ENCODE assay signal across 14 cellular contexts in the genomic region with DNA sequence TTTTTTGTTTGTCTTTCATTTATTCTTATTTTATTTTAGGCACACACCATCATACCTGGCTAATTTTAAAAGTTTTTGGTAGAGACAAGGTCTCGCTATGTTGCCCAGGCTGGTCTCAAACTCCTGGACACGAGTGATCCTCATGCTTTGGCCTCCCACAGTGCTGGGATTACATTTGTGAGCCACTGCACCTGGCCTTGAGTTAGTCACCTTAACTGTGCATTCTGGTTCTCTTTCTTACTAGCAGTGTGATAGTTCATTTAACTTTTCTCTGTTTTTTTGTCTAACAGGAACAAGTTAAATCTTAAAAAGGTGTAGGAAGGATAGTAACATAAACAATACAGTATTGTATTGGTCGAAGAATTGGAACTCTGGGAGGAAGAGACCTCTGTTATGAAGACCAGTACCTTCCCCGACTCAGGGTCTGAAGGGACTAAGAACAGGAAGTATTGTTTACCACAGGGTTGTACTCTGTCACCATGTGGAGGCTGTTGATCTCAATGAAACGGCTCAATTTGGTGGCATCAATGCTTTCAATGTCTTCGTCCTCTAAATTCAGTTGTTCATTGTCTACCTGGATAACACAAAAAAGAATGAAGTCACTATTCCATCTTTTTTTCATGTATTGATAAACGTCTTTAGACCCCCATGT. TPM values are rescaled to one million over a fixed set of nuclear protein-coding genes. Genes with fewer than 3 reads are reported as not detected.
DNase-seq lines count a peak whose midpoint lies in the region; ATAC-seq and TF ChIP-seq lines count a peak whose summit lies in the region.
"Had no signal": no experiment of that assay in that cellular context is flagged by ENCODE, and none has a peak within 500 bp of the region (broad histone marks: within the 10 kb centered on the region; RNA-seq: fewer than 3 reads in every experiment).

No MANE protein-coding gene starts in this region.

- H3K9me3 ChIP-seq in right atrium auricular region, result no peaks in the 10 kb centered on the region

- DNase-seq in activated naive CD4-positive, alpha-beta T cell treated with anti-CD3 and anti-CD28 coated beads, Interleukin-2, amount 10 ng/mL, durations not matched to agents 7 days and 5 days, result no peak
- no peak for DNase-seq in activated naive CD4-positive, alpha-beta T cell treated with anti-CD3 and anti-CD28 coated beads, Interleukin-2, amount 50 U/mL, for 16 hours
- DNase-seq in activated CD8-positive, alpha-beta T cell treated with anti-CD3 and anti-CD28 coated beads for 36 hours, result no peak
- DNase-seq in right atrium auricular region (ENCODE audit: low spot score) (no peak), foreskin fibroblast (no peak), NCI-H82 (lab: John Stamatoyannopoulos, UW) (no peak), amniotic stem cell (lab: John Stamatoyannopoulos, UW) (no peak)
- DNase-seq: brain microvascular endothelial cell, GF-D8, NCI-H524 treated with DMSO at 0.1 percent for 48 hours had no signal

- no peak overlapping the region for H3K4me3 Mint-ChIP-seq in activated naive CD4-positive, alpha-beta T cell treated with anti-CD3 and anti-CD28 coated beads, Interleukin-2, amount 10 ng/mL, durations not matched to agents 7 days and 5 days
- H3K4me3 Mint-ChIP-seq in activated CD8-positive, alpha-beta T cell treated with anti-CD3 and anti-CD28 coated beads for 36 hours, result no peak overlapping the region

- CTCF ChIA-PET in activated naive CD4-positive, alpha-beta T cell treated with anti-CD3 and anti-CD28 coated beads, Interleukin-2, amount 10 ng/mL, durations not matched to agents 7 days and 5 days (lab: Charles Lee), result interaction anchor here (0.6 to 1.8 kb wide), 4 partner anchors 16 to 75 kb away, joined by 3 to 6 read pairs (median 4); no protein-coding TSS in a partner anchor
- CTCF ChIA-PET in activated CD8-positive, alpha-beta T cell treated with anti-CD3 and anti-CD28 coated beads for 36 hours (lab: Charles Lee), result interaction anchor here (1.2 to 2.4 kb wide), 4 partner anchors 15 to 75 kb away, joined by 3 to 11 read pairs (median 4); no protein-coding TSS in a partner anchor

- ATAC-seq in HG03175 (IDR thresholded peaks at IDR 0.05; ENCODE audit: unreplicated experiment), result peak; percentile 69
- ATAC-seq in activated CD8-positive, alpha-beta T cell treated with anti-CD3 and anti-CD28 coated beads for 36 hours, result peak; percentile 78
- ATAC-seq: sciatic nerve had no signal

- intact Hi-C loops in activated CD8-positive, alpha-beta T cell treated with anti-CD3 and anti-CD28 coated beads for 36 hours (cut with micrococcal nuclease), result no loop called here

- no peaks in the 10 kb centered on the region for H3K27me3 Mint-ChIP-seq in activated naive CD4-positive, alpha-beta T cell treated with anti-CD3 and anti-CD28 coated beads, Interleukin-2, amount 10 ng/mL, durations not matched to agents 7 days and 5 days
- H3K27me3 Mint-ChIP-seq in activated CD8-positive, alpha-beta T cell treated with anti-CD3 and anti-CD28 coated beads for 36 hours, result no peaks in the 10 kb centered on the region

- H3K4me3 ChIP-seq in right atrium auricular region (no peak overlapping the region), foreskin fibroblast (ENCODE audit: low read depth in 1 of 2, low read length in 2 of 2) (no peak overlapping the region)
- H3K4me3 ChIP-seq: SK-N-MC had no signal

- H3K27me3 ChIP-seq in right atrium auricular region, result no peaks in the 10 kb centered on the region
- H3K27me3 ChIP-seq: brain microvascular endothelial cell had no signal

- no peaks in the 10 kb centered on the region for H3K4me1 ChIP-seq in right atrium auricular region

- peak overlapping the region; percentile 69 for H3K27ac Mint-ChIP-seq in activated naive CD4-positive, alpha-beta T cell treated with anti-CD3 and anti-CD28 coated beads, Interleukin-2, amount 10 ng/mL, durations not matched to agents 7 days and 5 days
- peak overlapping the region; percentile 22 for H3K27ac Mint-ChIP-seq in activated CD8-positive, alpha-beta T cell treated with anti-CD3 and anti-CD28 coated beads for 36 hours

- H3K36me3 Mint-ChIP-seq in activated naive CD4-positive, alpha-beta T cell treated with anti-CD3 and anti-CD28 coated beads, Interleukin-2, amount 10 ng/mL, durations not matched to agents 7 days and 5 days, result peaks cover 64% of the 10 kb centered on the region
- H3K36me3 Mint-ChIP-seq in activated CD8-positive, alpha-beta T cell treated with anti-CD3 and anti-CD28 coated beads for 36 hours (ENCODE audit: low read depth), result peaks cover 39% of the 10 kb centered on the region

- no peak overlapping the region for H3K27ac ChIP-seq in right atrium auricular region
- H3K27ac ChIP-seq: brain microvascular endothelial cell, SK-N-MC had no signal

- peaks cover 17% of the 10 kb centered on the region for H3K4me1 Mint-ChIP-seq in activated naive CD4-positive, alpha-beta T cell treated with anti-CD3 and anti-CD28 coated beads, Interleukin-2, amount 10 ng/mL, durations not matched to agents 7 days and 5 days
- peaks cover 21% of the 10 kb centered on the region for H3K4me1 Mint-ChIP-seq in activated CD8-positive, alpha-beta T cell treated with anti-CD3 and anti-CD28 coated beads for 36 hours (ENCODE audit: low read depth)

- POLR2A ChIA-PET in activated CD8-positive, alpha-beta T cell treated with anti-CD3 and anti-CD28 coated beads for 36 hours (lab: Charles Lee), result interaction anchor here (0.7 to 1.6 kb wide), 7 partner anchors 10 to 40 kb away, joined by 3 to 6 read pairs (median 4); partner anchors contain the start of gene ERP27

- no peaks in the 10 kb centered on the region for H3K9me3 Mint-ChIP-seq in activated naive CD4-positive, alpha-beta T cell treated with anti-CD3 and anti-CD28 coated beads, Interleukin-2, amount 10 ng/mL, durations not matched to agents 7 days and 5 days
- no peaks in the 10 kb centered on the region for H3K9me3 Mint-ChIP-seq in activated CD8-positive, alpha-beta T cell treated with anti-CD3 and anti-CD28 coated beads for 36 hours

- no peaks in the 10 kb centered on the region for H3K36me3 ChIP-seq in right atrium auricular region
- H3K36me3 ChIP-seq: brain microvascular endothelial cell had no signal

- no peak for TF ChIP-seq CTCF in activated CD8-positive, alpha-beta T cell treated with anti-CD3 and anti-CD28 coated beads for 36 hours (IDR thresholded peaks at IDR 0.05)
- TF ChIP-seq CTCF in right atrium auricular region (IDR thresholded peaks at IDR 0.05), result no peak
- TF ChIP-seq CTCF in foreskin fibroblast (IDR thresholded peaks at IDR 0.05; ENCODE audit: low read depth, low read length), result no peak

RNA-seq across cellular contexts. Expression of gene ERP27, which starts 17.7 kb away (rescaled TPM):
- 1 to 10 TPM; 2.3 to 3.4 TPM for total RNA-seq in activated CD8-positive, alpha-beta T cell treated with anti-CD3 and anti-CD28 coated beads for 36 hours
- under 1 TPM; 0.31 to 0.70 TPM for total RNA-seq in right atrium auricular region
- total RNA-seq: LHCN-M2 had no signal

RNA-seq across cellular contexts. Expression of gene MGP, which starts 34.9 kb away (rescaled TPM):
- total RNA-seq in activated CD8-positive, alpha-beta T cell treated with anti-CD3 and anti-CD28 coated beads for 36 hours, result not detected
- total RNA-seq in right atrium auricular region, result 100 to 1,000 TPM; 287 to 454 TPM
- total RNA-seq: LHCN-M2 had no signal

RNA-seq across cellular contexts. Expression of gene ARHGDIB, which starts 40.8 kb away (rescaled TPM):
- total RNA-seq in activated CD8-positive, alpha-beta T cell treated with anti-CD3 and anti-CD28 coated beads for 36 hours, result 100 to 1,000 TPM; 765 to 771 TPM
- 100 to 1,000 TPM in 1 of 2 donors, 10 to 100 TPM in 1; 69.5 to 124 TPM for total RNA-seq in right atrium auricular region

RNA-seq across cellular contexts. Expression of gene PDE6H, which starts 52.2 kb away (rescaled TPM):
- total RNA-seq in activated CD8-positive, alpha-beta T cell treated with anti-CD3 and anti-CD28 coated beads for 36 hours, result not detected
- total RNA-seq in right atrium auricular region, result not detected
- total RNA-seq: LHCN-M2, sciatic nerve had no signal

Comparison
In these comparisons a context has a peak if more than half of its experiments do, and no peak if none do; other contexts are left out.
1. RNA of gene MGP, which starts 34.9 kb away (total RNA-seq): 287 to 454 TPM in right atrium auricular region; not detected in activated CD8-positive, alpha-beta T cell treated with anti-CD3 and anti-CD28 coated beads for 36 hours; every median in the first group is over 100 times any median in the second.
2. RNA of gene ARHGDIB, which starts 40.8 kb away (total RNA-seq): 765 to 771 TPM in activated CD8-positive, alpha-beta T cell treated with anti-CD3 and anti-CD28 coated beads for 36 hours; 69.5 to 124 TPM in right atrium auricular region; every median in the first group is over 4 times any median in the second.